17 cellular contexts compared by ENCODE assay signal in genomic region chr12:99027491-99027890, GRCh38.
"Had no signal": no experiment of that assay in that cellular context is flagged by ENCODE, and none has a peak within 500 bp of the region (broad histone marks: within the 10 kb centered on the region; RNA-seq: fewer than 3 reads in every experiment).

No MANE protein-coding gene starts in this region.

- H3K27me3 Mint-ChIP-seq: progenitor cell of endocrine pancreas had no signal

- H3K27ac Mint-ChIP-seq: activated T-helper 2 cell treated with anti-CD3 and anti-CD28 coated beads, Interferon-gamma antibody, Interleukin-2, Interleukin-4, amounts not matched to agents 10 μg/mL and 5 μg/mL and 100 μg/mL, durations not matched to agents 14 hours and 24 hours and 36 hours; natural killer cell; progenitor cell of endocrine pancreas; T-helper 1 cell treated with Interleukin-12 subunit alpha and Interleukin-12 subunit beta and Interleukin-4 antibody, amounts not matched to agents 30 μg/mL and 1 μg/mL, for 36 hours had no signal

- DNase-seq: activated CD4-positive, alpha-beta T cell treated with anti-CD3 and anti-CD28 coated beads, Interleukin-2, amount 50 U/mL, for 1 hour; activated CD4-positive, CD25-positive, alpha-beta regulatory T cell; activated naive CD4-positive, alpha-beta T cell treated with anti-CD3 and anti-CD28 coated beads, Interleukin-2, amount 50 U/mL, for 16 hours; body of pancreas; gastrocnemius medialis; heart right ventricle; mucosa of descending colon; natural killer cell; occipital lobe; right lobe of liver; stimulated activated naive CD4-positive, alpha-beta T cell; substantia nigra; transverse colon had no signal

- H3K9me3 Mint-ChIP-seq: activated T-helper 2 cell treated with anti-CD3 and anti-CD28 coated beads, Interferon-gamma antibody, Interleukin-2, Interleukin-4, amounts not matched to agents 10 μg/mL and 5 μg/mL and 100 μg/mL, durations not matched to agents 14 hours and 24 hours and 36 hours; T-helper 1 cell treated with Interleukin-12 subunit alpha and Interleukin-12 subunit beta and Interleukin-4 antibody, amounts not matched to agents 30 μg/mL and 1 μg/mL, for 36 hours had no signal

- H3K4me3 Mint-ChIP-seq: natural killer cell; T-helper 1 cell treated with Interleukin-12 subunit alpha and Interleukin-12 subunit beta and Interleukin-4 antibody, amounts not matched to agents 30 μg/mL and 1 μg/mL, for 36 hours had no signal

- H3K36me3 Mint-ChIP-seq: natural killer cell had no signal

- H3K4me1 Mint-ChIP-seq: natural killer cell had no signal

- H3K4me3 ChIP-seq: body of pancreas, gastrocnemius medialis, heart right ventricle, mucosa of descending colon, right lobe of liver, transverse colon had no signal

- ATAC-seq: body of pancreas, gastrocnemius medialis, heart right ventricle, left lobe of liver, mucosa of descending colon, natural killer cell, right lobe of liver had no signal
